ENCODE assay signal across 9 cellular contexts in the genomic region with DNA sequence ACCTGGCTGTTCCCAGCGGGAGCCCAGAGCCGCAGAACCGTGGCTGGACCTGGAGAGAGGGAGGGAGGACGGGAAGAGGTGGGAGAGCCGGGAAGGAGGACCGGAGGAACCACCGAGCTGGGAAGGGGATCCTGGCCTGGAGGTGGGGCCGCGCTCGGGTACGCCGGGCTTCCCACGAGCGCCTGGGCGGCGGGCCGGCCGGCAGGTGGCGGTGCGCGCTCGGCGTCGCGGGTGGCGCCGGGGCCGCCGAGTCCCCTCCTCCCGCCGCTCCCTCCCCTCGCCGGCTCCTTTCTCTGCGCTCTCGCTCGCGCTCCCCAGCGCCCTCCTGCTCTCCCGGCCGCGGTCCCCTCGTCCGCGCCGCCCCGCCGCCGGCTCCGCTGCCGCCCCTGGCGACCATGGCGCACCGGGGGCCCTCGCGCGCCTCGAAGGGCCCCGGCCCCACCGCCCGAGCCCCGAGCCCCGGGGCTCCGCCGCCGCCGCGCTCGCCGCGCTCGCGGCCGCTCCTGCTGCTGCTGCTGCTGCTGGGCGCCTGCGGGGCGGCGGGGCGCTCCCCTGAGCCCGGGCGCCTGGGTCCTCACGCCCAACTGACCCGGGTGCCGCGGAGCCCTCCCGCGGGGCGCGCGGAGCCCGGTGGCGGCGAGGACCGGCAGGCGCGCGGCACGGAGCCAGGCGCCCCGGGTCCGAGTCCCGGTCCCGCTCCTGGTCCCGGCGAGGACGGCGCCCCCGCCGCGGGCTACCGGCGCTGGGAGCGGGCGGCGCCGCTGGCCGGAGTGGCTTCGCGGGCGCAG. TPM values are rescaled to one million over a fixed set of nuclear protein-coding genes. Genes with fewer than 3 reads are reported as not detected.
DNase-seq lines count a peak whose midpoint lies in the region; ATAC-seq and TF ChIP-seq lines count a peak whose summit lies in the region.
"Had no signal": no experiment of that assay in that cellular context is flagged by ENCODE, and none has a peak within 500 bp of the region (broad histone marks: within the 10 kb centered on the region; RNA-seq: fewer than 3 reads in every experiment).

SORCS2 (plus strand) TSS at position 287 of the 788 bp plus-strand sequence.

- no peaks in the 10 kb centered on the region for H3K9me3 Mint-ChIP-seq in Caco-2 (ENCODE audit: unreplicated experiment)

- peak within 1 kb of the TSS; percentile 53 for H3K4me3 Mint-ChIP-seq in Caco-2 (ENCODE audit: unreplicated experiment)

- no peak for ATAC-seq in HG03095 (IDR thresholded peaks at IDR 0.05; ENCODE audit: unreplicated experiment)

- H3K27ac ChIP-seq in tibial artery: no peak within 1 kb of the TSS
- H3K27ac ChIP-seq: SJSA1 had no signal

- H3K36me3 ChIP-seq in Caco-2 (ENCODE audit: control insufficient read depth, insufficient read depth, low read length) (no peaks in the 10 kb centered on the region), tibial artery (no peaks in the 10 kb centered on the region)
- H3K36me3 ChIP-seq: SJSA1 had no signal

- CTCF ChIA-PET in Caco-2 (lab: Charles Lee): interaction anchor here (0.6 to 1.4 kb wide), 6 partner anchors 9 to 143 kb away, joined by 3 to 10 read pairs (median 4); no protein-coding TSS in a partner anchor

- POLR2A ChIA-PET in Caco-2 (lab: Charles Lee): no interaction called here

- no peaks in the 10 kb centered on the region for H3K36me3 Mint-ChIP-seq in Caco-2 (ENCODE audit: insufficient read depth, unreplicated experiment)

- intact Hi-C loops in Caco-2 (cut with micrococcal nuclease; ENCODE audit: unreplicated experiment) (loop anchor here (1.0 to 5.0 kb wide), 3 partner anchors 104 to 525 kb away; no protein-coding TSS in a partner anchor), tibial artery (cut with DNase I; ENCODE audit: low total_unique reads) (loop anchor here (1.0 to 5.0 kb wide), 3 partner anchors 105 to 525 kb away; no protein-coding TSS in a partner anchor)

- H3K27ac Mint-ChIP-seq in Caco-2 (ENCODE audit: unreplicated experiment): no peak within 1 kb of the TSS

- H3K27me3 Mint-ChIP-seq in Caco-2 (ENCODE audit: insufficient read depth, unreplicated experiment): peaks cover 5% of the 10 kb centered on the region

- H3K4me1 Mint-ChIP-seq in Caco-2 (ENCODE audit: low read depth, unreplicated experiment): peaks cover 12% of the 10 kb centered on the region

- peak within 1 kb of the TSS; percentile 44 for H3K4me3 ChIP-seq in Caco-2 (ENCODE audit: low read depth, low read length)
- peak within 1 kb of the TSS; percentile 35 to 44 for H3K4me3 ChIP-seq in tibial artery
- H3K4me3 ChIP-seq: SJSA1 had no signal

- H3K4me1 ChIP-seq in Caco-2 (peaks cover 3% of the 10 kb centered on the region; the same call in 1 of the 2 replicates), tibial artery (peaks cover 0 to 20% (median 17%) of the 10 kb centered on the region in 4 donors)

- H3K9me3 ChIP-seq in Caco-2 (no peaks in the 10 kb centered on the region), tibial artery (no peaks in the 10 kb centered on the region)
- H3K9me3 ChIP-seq: SJSA1 had no signal

- H3K27me3 ChIP-seq in Caco-2 (replicated peaks; ENCODE audit: control insufficient read depth, insufficient read depth, low read length) (no peaks in the 10 kb centered on the region), tibial artery (peaks cover 0 to 71% of the 10 kb centered on the region in 2 donors)

- DNase-seq in Caco-2: peak; percentile 62 to 89
- peak; percentile 11 for DNase-seq in HCEC 1CT
- peak; percentile 63 for DNase-seq in NOMO-1 treated with DMSO at 0.1 percent for 48 hours (lab: John Stamatoyannopoulos, UW; ENCODE audit: unreplicated experiment)
- peak; percentile 42 for DNase-seq in activated naive CD4-positive, alpha-beta T cell treated with Interleukin-2 at 50 U/mL for 16 hours
- peak; percentile 74 for DNase-seq in glomerular visceral epithelial cell (ENCODE audit: extremely low spot score)
- DNase-seq in nucleus accumbens (lab: John Stamatoyannopoulos, UW): peak in 43 of 56 donors; percentile 21 to 84 (median 58)
- peak; percentile 21 to 79 for DNase-seq in tibial artery

- TF ChIP-seq CTCF in Caco-2 (IDR thresholded peaks at IDR 0.05; ENCODE audit: insufficient read depth in 1 of 2, low read depth in 1 of 2, low read length in 1 of 2, severe bottlenecking in 1 of 2, unreplicated experiment in 1 of 2) (peak; percentile 29 to 77), tibial artery (IDR thresholded peaks at IDR 0.05) (peak; percentile 54 to 91)

- BruUV-seq in Caco-2 (replicated peaks; lab: Mats Ljungman, UMichigan): no TSS peak

RNA-seq across cellular contexts. Expression of gene SORCS2, which starts in this region (rescaled TPM):
- total RNA-seq in Caco-2 (2022): 1.6 and 2.1 TPM in 2 replicates

Comparison
In these comparisons a context has a peak if more than half of its experiments do, and no peak if none do; other contexts are left out.
1. DNase-seq: peak in every context shown above with its lines; median percentile 76 in Caco-2; 74 in glomerular visceral epithelial cell; 63 in NOMO-1 treated with DMSO at 0.1 percent for 48 hours; 58 in nucleus accumbens; 50 in tibial artery; 42 in activated naive CD4-positive, alpha-beta T cell treated with Interleukin-2 at 50 U/mL for 16 hours; 11 in HCEC 1CT.